9 cellular contexts compared by ENCODE assay signal in the genomic region with DNA sequence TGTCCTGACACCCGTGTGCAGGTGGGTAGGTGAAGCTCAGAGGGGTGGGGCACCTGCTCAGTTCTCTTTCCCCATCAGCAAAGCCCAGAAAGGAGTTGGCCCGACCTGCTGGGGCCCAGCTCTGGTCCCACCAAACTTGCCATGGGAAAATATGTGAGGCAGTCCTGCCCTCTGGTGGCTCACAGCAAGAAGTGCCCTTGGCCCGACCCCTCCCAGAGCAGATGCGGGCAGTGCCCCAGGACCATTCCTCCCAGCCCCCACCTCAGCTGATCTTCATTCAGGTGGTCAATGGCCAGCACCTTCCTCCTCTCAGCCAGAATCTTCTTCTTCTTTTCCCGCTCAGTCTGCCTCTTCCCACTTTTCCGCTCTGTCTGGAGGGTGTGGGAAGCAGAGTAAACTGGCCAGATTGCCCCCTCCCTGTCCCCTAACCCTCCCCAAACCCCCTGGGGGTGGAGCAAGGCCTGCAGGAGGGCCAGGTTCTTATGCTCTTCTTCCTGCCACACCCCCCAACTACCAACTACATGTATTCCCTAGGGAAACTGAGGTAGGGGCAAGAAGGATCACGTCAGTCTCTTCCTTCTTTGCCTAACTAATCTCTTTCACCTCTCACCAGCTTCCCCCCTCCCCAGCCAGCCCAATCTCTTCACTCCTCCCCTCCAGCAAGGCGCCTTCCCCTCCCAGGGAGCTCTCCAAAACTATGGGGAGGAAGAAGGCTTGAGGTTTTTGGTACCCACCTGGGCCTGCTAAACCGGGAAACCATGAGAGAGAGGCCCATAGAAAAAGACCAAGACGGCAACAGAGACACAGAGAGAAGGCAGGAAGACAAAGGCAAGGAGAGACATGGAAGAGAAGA. TPM values are rescaled to one million over a fixed set of nuclear protein-coding genes. Genes with fewer than 3 reads are reported as not detected.
DNase-seq lines count a peak whose midpoint lies in the region; ATAC-seq and TF ChIP-seq lines count a peak whose summit lies in the region.
"Had no signal": no experiment of that assay in that cellular context is flagged by ENCODE, and none has a peak within 500 bp of the region (broad histone marks: within the 10 kb centered on the region; RNA-seq: fewer than 3 reads in every experiment).

No MANE protein-coding gene starts in this region.

- no peak overlapping the region for H3K23ac ChIP-seq in mesendoderm (ENCODE audit: low read length)

- H3K18ac ChIP-seq in mesendoderm (ENCODE audit: low read length), result no peak overlapping the region

- H2BK5ac ChIP-seq in mesendoderm (ENCODE audit: low read length), result no peak overlapping the region

- H2AK5ac ChIP-seq in mesendoderm (ENCODE audit: low read length), result no peak overlapping the region

- H4K5ac ChIP-seq in mesendoderm (ENCODE audit: low read length), result no peak overlapping the region

- H2BK120ac ChIP-seq in mesendoderm (ENCODE audit: low read depth, low read length), result no peak overlapping the region

- H3K27me3 Mint-ChIP-seq in endodermal cell (ENCODE audit: insufficient read depth), result no peaks in the 10 kb centered on the region
- peaks cover 5 to 25% of the 10 kb centered on the region in 2 donors for H3K27me3 Mint-ChIP-seq in CD8-positive, alpha-beta memory T cell

- no peak overlapping the region for H3K27ac Mint-ChIP-seq in endodermal cell
- peak overlapping the region in 1 of 8 donors; percentile 42 for H3K27ac Mint-ChIP-seq in CD8-positive, alpha-beta memory T cell
- H3K27ac Mint-ChIP-seq: T-helper 1 cell treated with Interleukin-12 subunit alpha and Interleukin-12 subunit beta and Interleukin-4 antibody, amounts not matched to agents 30 μg/mL and 1 μg/mL, for 36 hours had no signal

- no peak overlapping the region for H3K4ac ChIP-seq in mesendoderm (ENCODE audit: low read depth, low read length)

- TF ChIP-seq CTCF in HEK293 (tag by site-specific recombination; IDR thresholded peaks at IDR 0.05) (peak; percentile 82), endodermal cell (conservative IDR thresholded peaks at IDR 0.05) (peak; percentile 95)

- H3K4me3 ChIP-seq in HEK293 (ENCODE audit: low read depth, low read length) (no peak overlapping the region), endodermal cell (ENCODE audit: low read length) (no peak overlapping the region), mesendoderm (ENCODE audit: low read length) (no peak overlapping the region)
- no peak overlapping the region for H3K4me3 ChIP-seq in CD8-positive, alpha-beta memory T cell (ENCODE audit: low read length)

- ATAC-seq in GM21717 (IDR thresholded peaks at IDR 0.05; ENCODE audit: unreplicated experiment), result no peak

- H3K4me3 Mint-ChIP-seq in endodermal cell, result no peak overlapping the region
- no peak overlapping the region for H3K4me3 Mint-ChIP-seq in CD8-positive, alpha-beta memory T cell
- H3K4me3 Mint-ChIP-seq: T-helper 1 cell treated with Interleukin-12 subunit alpha and Interleukin-12 subunit beta and Interleukin-4 antibody, amounts not matched to agents 30 μg/mL and 1 μg/mL, for 36 hours had no signal

- WGBS in endodermal cell (ENCODE audit: insufficient coverage in 1 of 2, insufficient read length in 1 of 2), 2 experiments, result 43 to 90% methylated on average over 2 to 10 of the region's 10 CpGs
- WGBS in mesendoderm (ENCODE audit: extremely low coverage, insufficient coverage, low lambda C conversion rate), result no CpG with 5 or more reads among the region's 10 CpGs

- H3K27ac ChIP-seq in HEK293 (ENCODE audit: extremely low read depth, low read depth, low read length) (no peak overlapping the region), endodermal cell (ENCODE audit: low read depth, low read length) (no peak overlapping the region), mesendoderm (ENCODE audit: low read depth, low read length) (no peak overlapping the region)
- no peak overlapping the region for H3K27ac ChIP-seq in CD8-positive, alpha-beta memory T cell (ENCODE audit: low read depth, low read length)

- H3K4me1 ChIP-seq in HEK293 (ENCODE audit: control insufficient read depth, insufficient read depth, low read length) (no peaks in the 10 kb centered on the region), endodermal cell (ENCODE audit: control insufficient read depth, insufficient read depth, low read length) (no peaks in the 10 kb centered on the region), mesendoderm (ENCODE audit: control insufficient read depth, low read depth, low read length) (no peaks in the 10 kb centered on the region)
- H3K4me1 ChIP-seq in CD8-positive, alpha-beta memory T cell (ENCODE audit: insufficient read depth, low read length), result no peaks in the 10 kb centered on the region

- H3K9me3 Mint-ChIP-seq in endodermal cell, result no peaks in the 10 kb centered on the region
- no peaks in the 10 kb centered on the region for H3K9me3 Mint-ChIP-seq in CD8-positive, alpha-beta memory T cell
- H3K9me3 Mint-ChIP-seq: T-helper 1 cell treated with Interleukin-12 subunit alpha and Interleukin-12 subunit beta and Interleukin-4 antibody, amounts not matched to agents 30 μg/mL and 1 μg/mL, for 36 hours had no signal

- H3K27me3 ChIP-seq in endodermal cell (ENCODE audit: control insufficient read depth, insufficient read depth, low read length, poor library complexity, severe bottlenecking) (no peaks in the 10 kb centered on the region), mesendoderm (ENCODE audit: insufficient read depth, low read length, poor library complexity) (no peaks in the 10 kb centered on the region)
- H3K27me3 ChIP-seq in CD8-positive, alpha-beta memory T cell (ENCODE audit: insufficient read depth, low read length, poor library complexity, severe bottlenecking), result no peaks in the 10 kb centered on the region

- no peak overlapping the region for H3K9ac ChIP-seq in endodermal cell (ENCODE audit: extremely low read depth, low read length, poor library complexity, severe bottlenecking)
- H3K9ac ChIP-seq in mesendoderm (ENCODE audit: low read length), result no peak overlapping the region

- H3K79me1 ChIP-seq in mesendoderm (ENCODE audit: low read length), result no peaks in the 10 kb centered on the region

- CTCF ChIA-PET in HEK293 (lab: Yijun Ruan, JAX), result interaction anchor here (0.6 to 8.3 kb wide), 49 partner anchors 9 to 1956 kb away, joined by 3 to 145 read pairs (median 4); a partner anchor contains a TSS
- CTCF ChIA-PET in CD8-positive, alpha-beta memory T cell (lab: Charles Lee), result interaction anchor here (0.8 kb wide), 1 partner anchor 11 kb away, joined by 3 read pairs; no protein-coding TSS in a partner anchor

- no peak overlapping the region for H2BK15ac ChIP-seq in mesendoderm (replicated peaks; ENCODE audit: low read depth)

- H3K4me1 Mint-ChIP-seq in endodermal cell, result peaks cover 6% of the 10 kb centered on the region
- no peaks in the 10 kb centered on the region for H3K4me1 Mint-ChIP-seq in CD8-positive, alpha-beta memory T cell

- no peaks in the 10 kb centered on the region for H3K36me3 Mint-ChIP-seq in endodermal cell (ENCODE audit: low read depth)
- H3K36me3 Mint-ChIP-seq in CD8-positive, alpha-beta memory T cell, result no peaks in the 10 kb centered on the region

- H3K9me3 ChIP-seq in HEK293 (ENCODE audit: control insufficient read depth, insufficient read depth, low read depth, low read length), result no peaks in the 10 kb centered on the region
- no peaks in the 10 kb centered on the region for H3K9me3 ChIP-seq in endodermal cell (ENCODE audit: control insufficient read depth, low read length)
- no peaks in the 10 kb centered on the region for H3K9me3 ChIP-seq in CD8-positive, alpha-beta memory T cell (ENCODE audit: low read length)

- POLR2A ChIA-PET in HEK293 (lab: Yijun Ruan, JAX), result interaction anchor here (1.0 kb wide), 1 partner anchor 15 kb away, joined by 3 read pairs; no protein-coding TSS in a partner anchor
- POLR2A ChIA-PET in CD8-positive, alpha-beta memory T cell (lab: Charles Lee), result no interaction called here

- H4K8ac ChIP-seq in mesendoderm (ENCODE audit: low read depth, low read length), result no peak overlapping the region

- peak; percentile 79 for DNase-seq in DMS53 (lab: John Stamatoyannopoulos, UW)
- DNase-seq in RPMI8226, result peak; percentile 68
- peak; percentile 94 for DNase-seq in endodermal cell
- peak; percentile 78 for DNase-seq in mesendoderm
- DNase-seq in CD8-positive, alpha-beta memory T cell, result no peak

- H3K4me2 ChIP-seq in mesendoderm (ENCODE audit: low read length), result no peak overlapping the region

- H3K36me3 ChIP-seq in HEK293 (ENCODE audit: control insufficient read depth in 2 of 2, insufficient read depth in 1 of 2, low read length in 2 of 2) (no peaks in the 10 kb centered on the region), endodermal cell (ENCODE audit: control insufficient read depth, insufficient read depth, low read length) (no peaks in the 10 kb centered on the region), mesendoderm (ENCODE audit: control insufficient read depth, insufficient read depth, low read length) (no peaks in the 10 kb centered on the region)
- no peaks in the 10 kb centered on the region for H3K36me3 ChIP-seq in CD8-positive, alpha-beta memory T cell (ENCODE audit: insufficient read depth, low read length)

- no peaks in the 10 kb centered on the region for H3K79me2 ChIP-seq in mesendoderm (ENCODE audit: control insufficient read depth, insufficient read depth, low read length)

- no peak overlapping the region for H3K56ac ChIP-seq in mesendoderm (ENCODE audit: low read length)

TF ChIP-seq in HEK293, 187 proteins besides CTCF, POLR2A, EP300 and RAD21 (continues in another document):
- TF ChIP-seq ZNF548 (tag by site-specific recombination; IDR thresholded peaks at IDR 0.05) (no peak), ZNF664 (tag by site-specific recombination; IDR thresholded peaks at IDR 0.05) (no peak), ZFP69B (tag by site-specific recombination; IDR thresholded peaks at IDR 0.05) (peak; percentile 97), SP3 (tag by site-specific recombination; IDR thresholded peaks at IDR 0.05) (no peak), ZFP41 (tag by site-specific recombination; IDR thresholded peaks at IDR 0.05; ENCODE audit: borderline replicate concordance) (no peak)

RNA-seq across cellular contexts. Expression of a gene that starts 15.6 kb away (rescaled TPM):
- total RNA-seq in endodermal cell, result under 1 TPM; 0.35 to 0.88 TPM
- polyA plus RNA-seq in endodermal cell (2013, experiment 1 of 2), result 3.2 TPM
- 3.6 TPM for polyA plus RNA-seq in endodermal cell (2013, experiment 2 of 2)
- 9.1 TPM for polyA plus RNA-seq in mesendoderm (2013, experiment 1 of 2)
- polyA plus RNA-seq in mesendoderm (2013, experiment 2 of 2), result 10.8 TPM
- not detected for total RNA-seq in CD8-positive, alpha-beta memory T cell
- polyA plus RNA-seq in CD8-positive, alpha-beta memory T cell, result not detected
- total RNA-seq: pulmonary artery endothelial cell had no signal

RNA-seq across cellular contexts. Expression of a gene that starts 37.2 kb away (rescaled TPM):
- 10 to 100 TPM; 13.5 to 13.6 TPM for total RNA-seq in endodermal cell
- polyA plus RNA-seq in endodermal cell (2013, experiment 1 of 2), result 1.2 TPM
- polyA plus RNA-seq in endodermal cell (2013, experiment 2 of 2), result 0.62 TPM
- polyA plus RNA-seq in mesendoderm (2013, experiment 1 of 2), result 35.3 TPM
- 35.8 TPM for polyA plus RNA-seq in mesendoderm (2013, experiment 2 of 2)
- total RNA-seq in CD8-positive, alpha-beta memory T cell, result not detected
- not detected for polyA plus RNA-seq in CD8-positive, alpha-beta memory T cell
- total RNA-seq: pulmonary artery endothelial cell had no signal

RNA-seq across cellular contexts. Expression of a gene that starts 59.7 kb away (rescaled TPM):
- under 1 TPM in 1 of 2 donors, not detected in 1; 0.66 TPM for total RNA-seq in endodermal cell
- polyA plus RNA-seq in endodermal cell (2013, experiment 1 of 2), result 12.6 TPM
- 7.7 TPM for polyA plus RNA-seq in endodermal cell (2013, experiment 2 of 2)
- polyA plus RNA-seq in mesendoderm (2013, experiment 1 of 2), result 0.20 TPM
- polyA plus RNA-seq in mesendoderm (2013, experiment 2 of 2), result 0.10 TPM
- total RNA-seq in CD8-positive, alpha-beta memory T cell, result not detected
- not detected for polyA plus RNA-seq in CD8-positive, alpha-beta memory T cell
- total RNA-seq: pulmonary artery endothelial cell had no signal

Comparison
In these comparisons a context has a peak if more than half of its experiments do, and no peak if none do; other contexts are left out.
1. DNase-seq: peak in DMS53 (single experiment), RPMI8226 (single experiment), endodermal cell (single experiment) and mesendoderm (single experiment); none in CD8-positive, alpha-beta memory T cell (0 of 5).
2. RNA of a gene that starts 37.2 kb away (total RNA-seq): 13.5 to 13.6 TPM in endodermal cell; not detected in CD8-positive, alpha-beta memory T cell; every median in the first group is over 10 times any median in the second.